In genomic region chr9:92310562-92310961, GRCh38 we compare ENCODE assay signal across 27 cellular contexts.
"Had no signal": no experiment of that assay in that cellular context is flagged by ENCODE, and none has a peak within 500 bp of the region (broad histone marks: within the 10 kb centered on the region; RNA-seq: fewer than 3 reads in every experiment).

No MANE protein-coding gene starts in this region.

- H3K4me2 ChIP-seq: neural progenitor cell had no signal

- FAIRE-seq: endothelial cell of umbilical vein, kidney had no signal

- DNase-seq: colonic mucosa; effector CD8-positive, alpha-beta T cell; endodermal cell; erythroblast; esophagus squamous epithelium; foreskin melanocyte; hypothalamus; immature natural killer cell; kidney; left cardiac atrium; left lung; mesendoderm; midbrain; naive thymus-derived CD4-positive, alpha-beta T cell; right cardiac atrium; sigmoid colon; spleen; stimulated activated CD4-positive, alpha-beta T cell treated with anti-CD3 and anti-CD28 coated beads, Interleukin-4, amount 100 ng/mL, for 4 hours; stimulated activated naive CD8-positive, alpha-beta T cell treated with anti-CD3 and anti-CD28 coated beads, Interleukin-15, Interleukin-2, amounts not matched to agents 100 U/mL and 50 U/mL, for 24 hours; substantia nigra; testis; tibial artery had no signal

- H3K4me3 ChIP-seq: colonic mucosa, esophagus squamous epithelium, left lung, neural progenitor cell, prostate gland, sigmoid colon, skin epidermis, spleen, testis, tibial artery had no signal

- H3K4me1 ChIP-seq: colonic mucosa, neural progenitor cell, prostate gland, testis, tibial artery had no signal

- ATAC-seq: left cardiac atrium; left lung; naive thymus-derived CD4-positive, alpha-beta T cell; right cardiac atrium; stimulated activated memory B cell treated with anti-CD40 and anti-IgM and Interleukin-4, amounts not matched to agents 10 μg/mL and 1 μg/mL and 100 μg/mL, for 72 hours; stimulated activated naive CD8-positive, alpha-beta T cell treated with anti-CD3 and anti-CD28 coated beads, Interleukin-15, Interleukin-2, amounts not matched to agents 100 U/mL and 50 U/mL, for 24 hours had no signal

- H3K27ac ChIP-seq: colonic mucosa, esophagus squamous epithelium, left lung, neural progenitor cell, prostate gland, sigmoid colon, skin epidermis, spleen, testis, tibial artery had no signal

- H3K9me3 ChIP-seq: colonic mucosa, esophagus squamous epithelium, left lung, prostate gland, sigmoid colon, spleen, testis, tibial artery had no signal

- H3K27me3 ChIP-seq: colonic mucosa, esophagus squamous epithelium, left lung, neural progenitor cell, sigmoid colon, spleen, testis, tibial artery had no signal

- H3K9ac ChIP-seq: neural progenitor cell had no signal
